10 cellular contexts compared by ENCODE assay signal in genomic region chr1:107135466-107135865, GRCh38. TPM values are rescaled to one million over a fixed set of nuclear protein-coding genes. Genes with fewer than 3 reads are reported as not detected.
DNase-seq lines count a peak whose midpoint lies in the region; ATAC-seq, FAIRE-seq and TF ChIP-seq lines count a peak whose summit lies in the region.
"Had no signal": no experiment of that assay in that cellular context is flagged by ENCODE, and none has a peak within 500 bp of the region (broad histone marks: within the 10 kb centered on the region; RNA-seq: fewer than 3 reads in every experiment).

No MANE protein-coding gene starts in this region.

- no peak overlapping the region for H3K9ac ChIP-seq in keratinocyte (ENCODE audit: control insufficient read depth, extremely low read depth, insufficient read depth, low read length)

- POLR2A ChIA-PET in WTC11 (lab: Charles Lee) = interaction anchor here (1.0 kb wide), 1 partner anchor 78 kb away, joined by 4 read pairs; no protein-coding TSS in a partner anchor

- H3K27ac ChIP-seq in keratinocyte (ENCODE audit: control insufficient read depth, insufficient read depth, low read length) (no peak overlapping the region), right atrium auricular region (no peak overlapping the region)
- H3K27ac ChIP-seq: dorsolateral prefrontal cortex had no signal

- CTCF ChIA-PET in WTC11 (lab: Charles Lee) = no interaction called here

- H3K4me3 ChIP-seq in keratinocyte (ENCODE audit: control insufficient read depth in 2 of 3, extremely low read depth in 1 of 3, insufficient read depth in 2 of 3, low read depth in 1 of 3, low read length in 3 of 3) (no peak overlapping the region), right atrium auricular region (no peak overlapping the region)
- H3K4me3 ChIP-seq: dorsolateral prefrontal cortex had no signal

- peak; percentile 73 for FAIRE-seq in keratinocyte (lab: Jason Lieb, UNC)

- TF ChIP-seq CTCF in WTC11 (IDR thresholded peaks at IDR 0.05) = no peak
- no peak for TF ChIP-seq CTCF in keratinocyte (optimal IDR thresholded peaks at IDR 0.05 in 1 of 3, IDR thresholded peaks at IDR 0.05 in 1 of 3, conservative IDR thresholded peaks at IDR 0.05 in 1 of 3; ENCODE audit: extremely low read depth in 1 of 3, insufficient read depth in 2 of 3, low read length in 3 of 3)
- no peak for TF ChIP-seq CTCF in right atrium auricular region (IDR thresholded peaks at IDR 0.05)

- H3K9me3 Mint-ChIP-seq in WTC11 = no peaks in the 10 kb centered on the region
- H3K9me3 Mint-ChIP-seq: naive B cell had no signal

- dilution Hi-C loops in keratinocyte (cut with MboI; ENCODE audit: extremely low pct_ligation_motif_present, low sequenced_read_pairs) = no loop called here

- H3K27ac Mint-ChIP-seq in WTC11 = no peak overlapping the region
- H3K27ac Mint-ChIP-seq: naive B cell had no signal

- H3K36me3 ChIP-seq in keratinocyte (ENCODE audit: control insufficient read depth in 2 of 2, extremely low read depth in 1 of 2, insufficient read depth in 2 of 2, low read length in 2 of 2) (no peaks in the 10 kb centered on the region), right atrium auricular region (no peaks in the 10 kb centered on the region)

- H3K79me2 ChIP-seq in keratinocyte (ENCODE audit: control insufficient read depth, insufficient read depth, low read length) = no peaks in the 10 kb centered on the region

- DNase-seq in ELR (ENCODE audit: low read depth) (peak; percentile 64), HT1080 (ENCODE audit: low read depth) (peak; percentile 22), WTC11 (ENCODE audit: low spot score) (peak; percentile 68), keratinocyte (ENCODE audit: low read depth, low spot score) (no peak), right atrium auricular region (ENCODE audit: low spot score) (no peak)
- DNase-seq: dorsolateral prefrontal cortex, naive B cell had no signal

- H3K36me3 Mint-ChIP-seq in WTC11 = no peaks in the 10 kb centered on the region
- H3K36me3 Mint-ChIP-seq: naive B cell had no signal

- no peak overlapping the region for H3K4me3 Mint-ChIP-seq in WTC11
- H3K4me3 Mint-ChIP-seq: naive B cell had no signal

- no peaks in the 10 kb centered on the region for H3K9me1 ChIP-seq in keratinocyte (ENCODE audit: control insufficient read depth, extremely low read depth, insufficient read depth, low read length)

- H3K4me1 Mint-ChIP-seq in WTC11 = peaks cover 33% of the 10 kb centered on the region

- peaks cover 18% of the 10 kb centered on the region for H3K4me1 ChIP-seq in keratinocyte (ENCODE audit: control insufficient read depth, extremely low read depth, insufficient read depth, low read length)
- peaks cover 0 to 9% of the 10 kb centered on the region in 2 donors for H3K4me1 ChIP-seq in right atrium auricular region

- H3K27me3 ChIP-seq in keratinocyte (ENCODE audit: control insufficient read depth, extremely low read depth, insufficient read depth, low read length) (no peaks in the 10 kb centered on the region), right atrium auricular region (peaks cover 0 to 11% of the 10 kb centered on the region in 2 donors)
- H3K27me3 ChIP-seq: dorsolateral prefrontal cortex had no signal

- peaks cover 18% of the 10 kb centered on the region for H3K27me3 Mint-ChIP-seq in WTC11 (ENCODE audit: low read depth)

- no peak overlapping the region for H2AFZ ChIP-seq in keratinocyte (ENCODE audit: control insufficient read depth, low read length)

- ATAC-seq in WTC11 (no peak), GM21447 (IDR thresholded peaks at IDR 0.05; ENCODE audit: unreplicated experiment) (no peak), HG03520 (IDR thresholded peaks at IDR 0.05; ENCODE audit: unreplicated experiment) (no peak), HG02840 (IDR thresholded peaks at IDR 0.05; ENCODE audit: low FRiP score, unreplicated experiment) (no peak)

- H3K4me2 ChIP-seq in keratinocyte (ENCODE audit: control insufficient read depth, extremely low read depth, insufficient read depth, low read depth, low read length) = no peak overlapping the region

- no peaks in the 10 kb centered on the region for H4K20me1 ChIP-seq in keratinocyte (ENCODE audit: control insufficient read depth, extremely low read depth, insufficient read depth, low read length)

- H3K9me3 ChIP-seq in keratinocyte (ENCODE audit: control insufficient read depth, low read depth, low read length) = no peaks in the 10 kb centered on the region
- no peaks in the 10 kb centered on the region for H3K9me3 ChIP-seq in right atrium auricular region

TF ChIP-seq in WTC11, 78 proteins besides CTCF, POLR2A, EP300 and RAD21:
- no peak for TF ChIP-seq USF1 (CRISPR knock-in tag; IDR thresholded peaks at IDR 0.05)
- TF ChIP-seq ZNF671 (CRISPR knock-in tag; IDR thresholded peaks at IDR 0.05) = no peak
- TF ChIP-seq TEAD1 (CRISPR knock-in tag; IDR thresholded peaks at IDR 0.05) = peak; percentile 68; the same call in 1 of the 2 replicates
- TF ChIP-seq IRF2 (CRISPR knock-in tag; IDR thresholded peaks at IDR 0.05; ENCODE audit: borderline replicate concordance, low read depth) = no peak
- 0 out of 2 replicates have a peak, but pooled peaks have one; percentile 39 for TF ChIP-seq ZNF232 (CRISPR knock-in tag; IDR thresholded peaks at IDR 0.05)
- TF ChIP-seq FOXP4 (CRISPR knock-in tag; IDR thresholded peaks at IDR 0.05) = 0 out of 2 replicates have a peak, but pooled peaks have one; percentile 50
- no peak for TF ChIP-seq MXD4 (CRISPR knock-in tag; IDR thresholded peaks at IDR 0.05; ENCODE audit: borderline replicate concordance)
- TF ChIP-seq SMAD3 (CRISPR knock-in tag; IDR thresholded peaks at IDR 0.05; ENCODE audit: borderline replicate concordance) = 0 out of 2 replicates have a peak, but pooled peaks have one; percentile 32
- TF ChIP-seq TEAD4 (CRISPR knock-in tag; IDR thresholded peaks at IDR 0.05) = no peak

RNA-seq across cellular contexts. Expression of gene NTNG1, which starts 5.4 kb away (rescaled TPM):
- 8.5 and 16.0 TPM in 2 replicates for total RNA-seq in HT1080 (2014; rRNA removed; shearing (Covaris generic))
- 18.2 and 20.3 TPM in 2 replicates for polyA plus RNA-seq in HT1080 (2015; cell fraction: cytosol; rRNA removed)
- 22.7 and 26.4 TPM in 2 replicates for polyA plus RNA-seq in HT1080 (2015; cell fraction: nucleus; rRNA removed)
- 0.98 to 2.3 TPM (median 1.2 TPM) in 3 replicates for total RNA-seq in WTC11 (2021)
- polyA plus RNA-seq in keratinocyte = 3.2 to 8.5 TPM (median 8.1 TPM) in 3 replicates
- polyA plus RNA-seq in keratinocyte (2011; ENCODE audit: low read depth) = 0.46 TPM
- 2.8 and 5.5 TPM in 2 replicates for polyA plus RNA-seq in keratinocyte (2011; cell fraction: cytosol; rRNA removed)
- 7.7 and 8.7 TPM in 2 replicates for polyA plus RNA-seq in keratinocyte (2011; cell fraction: nucleus; rRNA removed)
- 0.61 and 5.4 TPM in 2 replicates for polyA plus RNA-seq in keratinocyte (2012; ENCODE audit: low replicate concordance)
- 1.5 to 11.0 TPM (median 4.6 TPM) in 3 replicates for polyA minus RNA-seq in keratinocyte
- polyA minus RNA-seq in keratinocyte (2011; cell fraction: cytosol; rRNA and poly(A)+ RNA removed) = 3.6 TPM
- polyA minus RNA-seq in keratinocyte (2011; cell fraction: nucleus; rRNA and poly(A)+ RNA removed) = 10.2 and 15.0 TPM in 2 replicates
- total RNA-seq in right atrium auricular region = 1 to 10 TPM; 1.8 to 2.6 TPM

Comparison
In these comparisons a context has a peak if more than half of its experiments do, and no peak if none do; other contexts are left out.
1. DNase-seq: peak in ELR (single experiment), HT1080 (single experiment) and WTC11 (single experiment); none in keratinocyte (single experiment) and right atrium auricular region (single experiment).